8 cellular contexts compared by ENCODE assay signal in the genomic region with DNA sequence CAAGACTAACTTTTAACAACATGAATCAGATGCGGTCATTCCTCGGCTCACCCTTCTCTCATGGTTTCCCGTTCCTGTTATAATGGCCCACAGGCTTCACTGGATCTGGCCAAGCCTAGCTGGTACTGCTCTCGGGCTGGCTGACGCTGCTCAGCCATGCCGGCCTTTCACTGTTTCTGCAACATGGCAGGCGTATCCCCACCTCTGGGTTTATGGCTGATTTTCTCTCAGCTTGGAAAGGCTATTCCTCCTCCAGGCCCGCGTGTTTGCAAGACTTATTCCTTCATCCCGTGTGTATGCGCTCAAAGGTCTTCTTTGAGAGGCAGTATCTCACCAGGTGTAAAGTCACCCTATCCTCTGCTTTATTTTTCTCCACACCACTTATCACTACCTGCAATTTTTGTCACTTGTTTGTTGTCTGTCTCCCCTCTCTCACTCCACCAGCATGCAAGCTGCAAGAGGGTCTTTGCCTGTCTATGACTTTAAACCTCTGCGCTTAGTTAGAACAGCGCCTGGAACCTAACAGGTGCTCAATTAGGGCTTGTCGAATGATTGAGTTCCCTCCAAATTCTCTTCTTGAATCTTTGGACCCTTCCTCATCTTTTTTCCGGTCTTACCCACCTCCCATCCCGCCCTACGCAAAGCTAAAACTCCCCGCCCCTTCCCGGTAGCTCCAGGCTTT. TPM values are rescaled to one million over a fixed set of nuclear protein-coding genes. Genes with fewer than 3 reads are reported as not detected.
DNase-seq lines count a peak whose midpoint lies in the region; ATAC-seq and TF ChIP-seq lines count a peak whose summit lies in the region.

No MANE protein-coding gene starts in this region.

- CTCF ChIA-PET in AG04450 (lab: Charles Lee), result interaction anchor here (1.5 to 7.2 kb wide), 2 partner anchors 111 to 150 kb away, joined by 4 to 42 read pairs; no protein-coding TSS in a partner anchor

- TF ChIP-seq CTCF in AG04450 (IDR thresholded peaks at IDR 0.05; ENCODE audit: low read depth, low read length) (no peak), neural progenitor cell (IDR thresholded peaks at IDR 0.05) (no peak)

- H3K36me3 ChIP-seq in ectodermal cell (ENCODE audit: control insufficient read depth, insufficient read depth, low read length) (no peaks in the 10 kb centered on the region), neural progenitor cell (no peaks in the 10 kb centered on the region)

- 63% methylated on average over 19 of the region's 19 CpGs for WGBS in ectodermal cell, 2 experiments

- peaks cover 2% of the 10 kb centered on the region for H3K27me3 Mint-ChIP-seq in neural progenitor cell (ENCODE audit: insufficient read depth, low read depth)

- H3K9me3 ChIP-seq in AG04450 (ENCODE audit: control insufficient read depth, insufficient read depth, low read length), result no peaks in the 10 kb centered on the region
- H3K9me3 ChIP-seq in ectodermal cell (ENCODE audit: control insufficient read depth, low read length), result no peaks in the 10 kb centered on the region
- no peaks in the 10 kb centered on the region for H3K9me3 ChIP-seq in neural progenitor cell (ENCODE audit: low read depth)

- peaks cover 42% of the 10 kb centered on the region for H3K79me2 ChIP-seq in neural progenitor cell (ENCODE audit: low read depth)

- H4K20me1 ChIP-seq in neural progenitor cell (ENCODE audit: low read depth), result peaks cover 24% of the 10 kb centered on the region

- peaks cover 9% of the 10 kb centered on the region for H3F3A ChIP-seq in neural progenitor cell (ENCODE audit: low read depth)

- DNase-seq in AG04450 (ENCODE audit: low read depth, low spot score) (no peak), NCI-H2227 (lab: John Stamatoyannopoulos, UW; ENCODE audit: unreplicated experiment) (peak; percentile 35), neural progenitor cell (ENCODE audit: low spot score) (no peak), NCI-H2107 (lab: John Stamatoyannopoulos, UW) (no peak)
- no peak for DNase-seq in stimulated activated naive CD4-positive, alpha-beta T cell (lab: John Stamatoyannopoulos, UW)

- H3K27ac Mint-ChIP-seq in neural progenitor cell, result peak overlapping the region; percentile 87

- H3K4me3 ChIP-seq in AG04450 (ENCODE audit: low read depth, low read length) (peak overlapping the region; percentile 59), ectodermal cell (ENCODE audit: insufficient read depth, low read depth, low read length) (peak overlapping the region; percentile 86), neural progenitor cell (peak overlapping the region; percentile 54)

- H3K4me1 ChIP-seq in ectodermal cell (ENCODE audit: control insufficient read depth, insufficient read depth, low read length) (peaks cover 9% of the 10 kb centered on the region), neural progenitor cell (peaks cover 12% of the 10 kb centered on the region)

- peak overlapping the region; percentile 75 for H2AFZ ChIP-seq in neural progenitor cell (replicated peaks)

- H3K4me2 ChIP-seq in neural progenitor cell, result peak overlapping the region; percentile 84

- no peak overlapping the region for H3K9ac ChIP-seq in neural progenitor cell

- no peaks in the 10 kb centered on the region for H3K9me3 Mint-ChIP-seq in neural progenitor cell

- peaks cover 23% of the 10 kb centered on the region for H3K4me1 Mint-ChIP-seq in neural progenitor cell

- no peaks in the 10 kb centered on the region for H3K36me3 Mint-ChIP-seq in neural progenitor cell

- ATAC-seq in GM19467 (IDR thresholded peaks at IDR 0.05; ENCODE audit: unreplicated experiment), result peak; percentile 11
- no peak for ATAC-seq in GM18870 (IDR thresholded peaks at IDR 0.05; ENCODE audit: unreplicated experiment)

- H3K27me3 ChIP-seq in AG04450 (ENCODE audit: control insufficient read depth, insufficient read depth, low read length) (no peaks in the 10 kb centered on the region), ectodermal cell (ENCODE audit: control insufficient read depth, insufficient read depth, low read length, poor library complexity, severe bottlenecking) (no peaks in the 10 kb centered on the region), neural progenitor cell (no peaks in the 10 kb centered on the region)

- POLR2A ChIA-PET in AG04450 (lab: Yijun Ruan, JAX), result interaction anchor here (0.6 to 1.8 kb wide), 4 partner anchors 47 to 1595 kb away, joined by 4 to 8 read pairs (median 6); no protein-coding TSS in a partner anchor

- peak overlapping the region; percentile 25 for H3K27ac ChIP-seq in AG04450 (ENCODE audit: low read depth, low read length)
- H3K27ac ChIP-seq in ectodermal cell (ENCODE audit: insufficient read depth, low read depth, low read length, poor library complexity, severe bottlenecking), result no peak overlapping the region
- no peak overlapping the region for H3K27ac ChIP-seq in neural progenitor cell

- H3K4me3 Mint-ChIP-seq in neural progenitor cell, result peak overlapping the region; percentile 87

RNA-seq across cellular contexts. Expression of gene RAP1A, which starts 0.5 kb away (rescaled TPM):
- 60.0 and 78.1 TPM in 2 replicates for polyA plus RNA-seq in AG04450 (2011; rRNA removed)
- 16.9 and 29.8 TPM in 2 replicates for polyA minus RNA-seq in AG04450 (2011; rRNA and poly(A)+ RNA removed)
- 36.4 TPM for polyA plus RNA-seq in ectodermal cell (2013, experiment 1 of 4)
- polyA plus RNA-seq in ectodermal cell (2013, experiment 2 of 4), result 35.9 TPM
- 37.6 TPM for polyA plus RNA-seq in ectodermal cell (2013, experiment 3 of 4)
- polyA plus RNA-seq in ectodermal cell (2013, experiment 4 of 4), result 37.4 TPM
- 10.4 and 27.5 TPM in 2 replicates for total RNA-seq in neural progenitor cell (ENCODE audit: low replicate concordance)
